In the genomic region with DNA sequence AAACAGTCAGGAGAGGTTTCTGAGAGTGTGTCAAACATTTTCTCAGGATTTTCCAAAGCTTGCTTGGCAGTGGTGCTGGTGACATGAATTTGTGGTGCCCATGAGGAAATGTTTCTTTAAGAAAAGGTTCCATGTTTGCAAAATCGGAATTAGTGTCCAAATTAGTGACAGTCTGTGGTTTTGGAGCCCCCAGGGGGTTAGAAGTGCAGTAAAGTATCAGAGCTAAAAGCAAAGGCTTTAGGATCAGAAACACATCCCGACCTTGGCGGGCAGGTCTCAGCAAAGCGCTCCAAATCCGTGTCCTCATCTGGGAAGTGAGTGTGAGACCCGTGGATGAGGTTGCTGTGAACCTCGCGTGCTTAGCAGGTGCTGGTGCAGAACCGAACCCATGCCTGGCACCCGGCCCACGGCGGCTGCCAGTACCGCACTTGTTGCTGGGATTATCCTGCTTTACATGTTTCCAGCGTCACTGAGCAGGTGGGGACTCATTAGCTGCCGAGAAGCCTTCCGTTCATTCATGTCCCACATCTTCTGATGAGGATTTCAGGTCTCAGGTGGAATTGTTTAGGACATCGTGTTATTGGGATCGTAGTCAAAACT, we compare ENCODE assay signal across 17 cellular contexts.
DNase-seq lines count a peak whose midpoint lies in the region; ATAC-seq and TF ChIP-seq lines count a peak whose summit lies in the region.
"Had no signal": no experiment of that assay in that cellular context is flagged by ENCODE, and none has a peak within 500 bp of the region (broad histone marks: within the 10 kb centered on the region; RNA-seq: fewer than 3 reads in every experiment).

No MANE protein-coding gene starts in this region.

- H3K36me3 ChIP-seq in left ventricle myocardium inferior: no peaks in the 10 kb centered on the region
- H3K36me3 ChIP-seq in neuronal stem cell (replicated peaks in 1 of 2; ENCODE audit: control insufficient read depth in 2 of 2, insufficient read depth in 2 of 2, low read length in 2 of 2): no peaks in the 10 kb centered on the region
- H3K36me3 ChIP-seq: neutrophil had no signal

- H3K4me1 Mint-ChIP-seq in stimulated activated naive CD8-positive, alpha-beta T cell treated with anti-CD3 and anti-CD28 coated beads, Interleukin-15, amount 100 ng/mL, for 72 hours: no peaks in the 10 kb centered on the region
- no peaks in the 10 kb centered on the region for H3K4me1 Mint-ChIP-seq in activated CD8-positive, alpha-beta T cell treated with anti-CD3 and anti-CD28 coated beads, Interleukin-2, amount 10 ng/mL, durations not matched to agents 7 days and 5 days (ENCODE audit: low read depth)

- DNase-seq in left ventricle myocardium inferior (peak; percentile 7), cardiac septum (ENCODE audit: low spot score) (no peak), coronary artery (ENCODE audit: low spot score) (peak; percentile 56), neuronal stem cell (ENCODE audit: low spot score) (no peak)
- DNase-seq in stimulated activated naive CD8-positive, alpha-beta T cell treated with anti-CD3 and anti-CD28 coated beads, Interleukin-15, amount 100 ng/mL, for 72 hours: no peak
- DNase-seq in stimulated activated CD4-positive, alpha-beta T cell treated with anti-CD3 and anti-CD28 coated beads, Interleukin-12 subunit alpha, Interleukin-12 subunit beta, amount 100 ng/mL, for 4 hours: no peak
- DNase-seq in activated CD8-positive, alpha-beta T cell treated with anti-CD3 and anti-CD28 coated beads, Interleukin-2, amount 10 ng/mL, durations not matched to agents 7 days and 5 days: no peak
- DNase-seq: activated T-cell treated with anti-CD3 and anti-CD28 coated beads, Interleukin-2, amount 50 U/mL, for 4 hours; amniotic stem cell; midbrain; NCI-H1105 treated with DMSO at 0.1 percent for 48 hours; SHP77 treated with DMSO at 0.1 percent for 48 hours; small intestine had no signal

- H3K4me3 Mint-ChIP-seq in stimulated activated naive CD8-positive, alpha-beta T cell treated with anti-CD3 and anti-CD28 coated beads, Interleukin-15, amount 100 ng/mL, for 72 hours: no peak overlapping the region
- no peak overlapping the region for H3K4me3 Mint-ChIP-seq in activated CD8-positive, alpha-beta T cell treated with anti-CD3 and anti-CD28 coated beads, Interleukin-2, amount 10 ng/mL, durations not matched to agents 7 days and 5 days
- H3K4me3 Mint-ChIP-seq: activated T-cell treated with anti-CD3 and anti-CD28 coated beads, Interleukin-2, amount 50 U/mL, for 4 hours; stimulated activated memory B cell treated with anti-CD40 and anti-IgM and Interleukin-4, amounts not matched to agents 10 μg/mL and 1 μg/mL and 100 μg/mL, for 72 hours had no signal

- H2BK120ac ChIP-seq in neuronal stem cell (ENCODE audit: low read depth, low read length): no peak overlapping the region

- peak overlapping the region; percentile 24 for H2BK5ac ChIP-seq in neuronal stem cell (ENCODE audit: low read length)

- no peaks in the 10 kb centered on the region for H3K36me3 Mint-ChIP-seq in activated CD8-positive, alpha-beta T cell treated with anti-CD3 and anti-CD28 coated beads, Interleukin-2, amount 10 ng/mL, durations not matched to agents 7 days and 5 days (ENCODE audit: low read depth)
- H3K36me3 Mint-ChIP-seq: stimulated activated memory B cell treated with anti-CD40 and anti-IgM and Interleukin-4, amounts not matched to agents 10 μg/mL and 1 μg/mL and 100 μg/mL, for 72 hours had no signal

- peak overlapping the region; percentile 38 for H3K18ac ChIP-seq in neuronal stem cell (ENCODE audit: low read length)

- H2BK15ac ChIP-seq in neuronal stem cell (ENCODE audit: low read length): peak overlapping the region; percentile 58

- H3K4me3 ChIP-seq in left ventricle myocardium inferior (no peak overlapping the region), coronary artery (no peak overlapping the region), neuronal stem cell (ENCODE audit: low read length in 2 of 2) (no peak overlapping the region)

- H3K79me1 ChIP-seq in neuronal stem cell (ENCODE audit: low read depth, low read length): no peaks in the 10 kb centered on the region

- no peak overlapping the region for H3K4me2 ChIP-seq in neuronal stem cell (ENCODE audit: insufficient read depth, low read length, poor library complexity, severe bottlenecking)

- ATAC-seq in stimulated activated naive CD8-positive, alpha-beta T cell treated with anti-CD3 and anti-CD28 coated beads, Interleukin-15, amount 100 ng/mL, for 72 hours: no peak
- no peak for ATAC-seq in activated CD8-positive, alpha-beta T cell treated with anti-CD3 and anti-CD28 coated beads, Interleukin-2, amount 10 ng/mL, durations not matched to agents 7 days and 5 days
- no peak for ATAC-seq in HG03039 (IDR thresholded peaks at IDR 0.05; ENCODE audit: unreplicated experiment)
- ATAC-seq: activated T-cell treated with anti-CD3 and anti-CD28 coated beads, Interleukin-2, amount 50 U/mL, for 4 hours had no signal

- peaks cover 31% of the 10 kb centered on the region for H3K9me3 ChIP-seq in left ventricle myocardium inferior (replicated peaks)
- H3K9me3 ChIP-seq in neuronal stem cell (replicated peaks in 1 of 2; ENCODE audit: control insufficient read depth in 2 of 2, insufficient read depth in 1 of 2, low read depth in 1 of 2, low read length in 2 of 2): peaks cover 0 to 6% of the 10 kb centered on the region in 2 donors
- H3K9me3 ChIP-seq: neutrophil had no signal

- intact Hi-C loops in left ventricle myocardium inferior (cut with micrococcal nuclease) (no loop called here), cardiac septum (cut with DNase I) (no loop called here)

- TF ChIP-seq CTCF in left ventricle myocardium inferior (IDR thresholded peaks at IDR 0.05; ENCODE audit: borderline replicate concordance) (no peak), coronary artery (IDR thresholded peaks at IDR 0.05) (no peak)

- H3K27me3 ChIP-seq in left ventricle myocardium inferior (ENCODE audit: low read depth): no peaks in the 10 kb centered on the region
- no peaks in the 10 kb centered on the region for H3K27me3 ChIP-seq in neuronal stem cell (ENCODE audit: control insufficient read depth in 3 of 3, insufficient read depth in 3 of 3, low read depth in 1 of 3, low read length in 3 of 3)

- H3K14ac ChIP-seq in neuronal stem cell (ENCODE audit: low read length): no peak overlapping the region

- no peak overlapping the region for H4K91ac ChIP-seq in neuronal stem cell (ENCODE audit: low read depth, low read length, poor library complexity)

- no peaks in the 10 kb centered on the region for H3K9me3 Mint-ChIP-seq in stimulated activated naive CD8-positive, alpha-beta T cell treated with anti-CD3 and anti-CD28 coated beads, Interleukin-15, amount 100 ng/mL, for 72 hours
- H3K9me3 Mint-ChIP-seq in activated CD8-positive, alpha-beta T cell treated with anti-CD3 and anti-CD28 coated beads, Interleukin-2, amount 10 ng/mL, durations not matched to agents 7 days and 5 days (ENCODE audit: insufficient read depth): no peaks in the 10 kb centered on the region

- no peaks in the 10 kb centered on the region for H3K4me1 ChIP-seq in left ventricle myocardium inferior
- peaks cover 0 to 3% of the 10 kb centered on the region in 2 donors for H3K4me1 ChIP-seq in neuronal stem cell (ENCODE audit: control insufficient read depth in 2 of 2, insufficient read depth in 1 of 2, low read depth in 1 of 2, low read length in 2 of 2)

- no peak overlapping the region for H3K27ac Mint-ChIP-seq in stimulated activated naive CD8-positive, alpha-beta T cell treated with anti-CD3 and anti-CD28 coated beads, Interleukin-15, amount 100 ng/mL, for 72 hours
- H3K27ac Mint-ChIP-seq in activated CD8-positive, alpha-beta T cell treated with anti-CD3 and anti-CD28 coated beads, Interleukin-2, amount 10 ng/mL, durations not matched to agents 7 days and 5 days: no peak overlapping the region
- H3K27ac Mint-ChIP-seq: stimulated activated memory B cell treated with anti-CD40 and anti-IgM and Interleukin-4, amounts not matched to agents 10 μg/mL and 1 μg/mL and 100 μg/mL, for 72 hours had no signal

- H4K8ac ChIP-seq in neuronal stem cell (ENCODE audit: low read depth, low read length): no peak overlapping the region

- H2BK12ac ChIP-seq in neuronal stem cell (ENCODE audit: low read length): no peak overlapping the region

- H2AFZ ChIP-seq in neuronal stem cell (ENCODE audit: low read length): no peak overlapping the region

- H3K27me3 Mint-ChIP-seq in stimulated activated naive CD8-positive, alpha-beta T cell treated with anti-CD3 and anti-CD28 coated beads, Interleukin-15, amount 100 ng/mL, for 72 hours: no peaks in the 10 kb centered on the region
- H3K27me3 Mint-ChIP-seq in activated CD8-positive, alpha-beta T cell treated with anti-CD3 and anti-CD28 coated beads, Interleukin-2, amount 10 ng/mL, durations not matched to agents 7 days and 5 days (ENCODE audit: low read depth): no peaks in the 10 kb centered on the region

- no peak overlapping the region for H3K23ac ChIP-seq in neuronal stem cell (ENCODE audit: low read depth, low read length, poor library complexity)

- POLR2A ChIA-PET in activated CD8-positive, alpha-beta T cell treated with anti-CD3 and anti-CD28 coated beads, Interleukin-2, amount 10 ng/mL, durations not matched to agents 7 days and 5 days (lab: Charles Lee): interaction anchor here (0.5 kb wide), 1 partner anchor 19 kb away, joined by 4 read pairs; no protein-coding TSS in a partner anchor

- CTCF ChIA-PET in activated CD8-positive, alpha-beta T cell treated with anti-CD3 and anti-CD28 coated beads, Interleukin-2, amount 10 ng/mL, durations not matched to agents 7 days and 5 days (lab: Charles Lee): no interaction called here

- H3K9ac ChIP-seq in neuronal stem cell (ENCODE audit: low read depth, low read length, poor library complexity): no peak overlapping the region

- peak overlapping the region; percentile 74 for H2AK5ac ChIP-seq in neuronal stem cell (ENCODE audit: low read depth, low read length)

- H3K27ac ChIP-seq in left ventricle myocardium inferior (replicated peaks): no peak overlapping the region
- no peak overlapping the region for H3K27ac ChIP-seq in coronary artery
- no peak overlapping the region for H3K27ac ChIP-seq in neuronal stem cell (replicated peaks; ENCODE audit: low read length)
- H3K27ac ChIP-seq: epithelial cell of prostate, neutrophil had no signal

- WGBS in neuronal stem cell (ENCODE audit: extremely low coverage in 2 of 2, insufficient read length in 2 of 2, insufficient replicate concordance in 1 of 2), 2 donors: no CpG with 5 or more reads among the region's 18 CpGs

- H3K4ac ChIP-seq in neuronal stem cell (ENCODE audit: low read length): no peak overlapping the region

Comparison
In these comparisons a context has a peak if more than half of its experiments do, and no peak if none do; other contexts are left out.
1. DNase-seq: peak in left ventricle myocardium inferior (single experiment) and coronary artery (single experiment); none in cardiac septum (single experiment), neuronal stem cell (single experiment), stimulated activated naive CD8-positive, alpha-beta T cell treated with anti-CD3 and anti-CD28 coated beads, Interleukin-15, amount 100 ng/mL, for 72 hours (0 of 2), stimulated activated CD4-positive, alpha-beta T cell treated with anti-CD3 and anti-CD28 coated beads, Interleukin-12 subunit alpha, Interleukin-12 subunit beta, amount 100 ng/mL, for 4 hours (single experiment) and activated CD8-positive, alpha-beta T cell treated with anti-CD3 and anti-CD28 coated beads, Interleukin-2, amount 10 ng/mL, durations not matched to agents 7 days and 5 days (single experiment).